ENCODE assay signal across 8 cellular contexts in the genomic region with DNA sequence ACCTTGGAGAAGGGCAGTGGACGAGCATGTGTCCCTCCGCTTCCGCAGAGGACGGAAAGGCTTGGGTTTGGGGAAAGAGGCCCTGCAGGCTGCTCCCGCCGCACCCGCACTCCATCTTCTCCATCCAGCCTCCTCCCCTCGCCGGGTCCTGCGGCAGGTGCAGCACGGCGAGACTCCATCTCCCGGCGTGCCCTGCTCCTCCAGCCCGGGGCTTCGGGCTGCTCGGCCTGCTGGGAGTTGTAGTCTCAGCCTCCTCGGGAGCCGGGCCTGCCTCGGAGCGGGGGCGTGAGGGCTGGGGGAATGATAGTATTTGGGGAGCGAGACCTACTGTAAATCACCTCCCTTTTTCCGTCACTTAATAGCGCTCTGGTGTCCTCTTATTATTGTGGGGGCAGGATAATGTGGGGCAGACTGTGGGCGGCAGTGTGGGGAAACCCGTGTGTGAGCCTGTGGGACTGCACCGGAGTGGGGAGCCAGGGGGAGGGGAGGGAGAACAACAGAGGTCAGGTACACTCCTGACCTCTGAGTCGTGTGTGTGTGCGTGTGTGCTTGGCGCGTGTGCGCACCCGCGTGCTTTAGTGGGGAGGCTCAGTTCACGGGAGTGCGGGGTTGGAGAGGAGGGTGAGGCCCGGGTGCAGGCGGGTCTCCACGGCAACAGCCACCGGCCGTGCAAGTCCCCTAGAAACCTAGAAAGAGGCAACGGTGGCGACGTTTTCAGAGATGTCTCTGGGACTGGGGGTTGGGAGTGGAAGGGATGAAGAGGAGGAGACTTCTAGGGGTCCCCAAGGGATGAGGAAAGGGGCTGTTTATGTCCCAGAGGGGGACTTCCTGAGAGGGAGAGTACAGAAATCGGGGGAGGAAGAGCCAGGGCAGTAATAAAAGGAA. TPM values are rescaled to one million over a fixed set of nuclear protein-coding genes. Genes with fewer than 3 reads are reported as not detected.
DNase-seq lines count a peak whose midpoint lies in the region; ATAC-seq lines count a peak whose summit lies in the region.

No MANE protein-coding gene starts in this region.

- H3K4me3 ChIP-seq in NT2/D1 (ENCODE audit: insufficient read length, low read depth) = peak overlapping the region; percentile 77
- peak overlapping the region; percentile 47 to 88 for H3K4me3 ChIP-seq in muscle layer of colon (ENCODE audit: low read depth in 1 of 2, low read length in 2 of 2)

- no peaks in the 10 kb centered on the region for H3K36me3 ChIP-seq in NT2/D1 (ENCODE audit: insufficient read depth, insufficient read length, low read length)
- no peaks in the 10 kb centered on the region for H3K36me3 ChIP-seq in muscle layer of colon (ENCODE audit: insufficient read depth, low read length)

- H3K4me1 ChIP-seq in NT2/D1 (ENCODE audit: insufficient read depth, insufficient read length) (peaks cover 15% of the 10 kb centered on the region), muscle layer of colon (ENCODE audit: insufficient read depth, low read length) (peaks cover 13% of the 10 kb centered on the region)

- ATAC-seq in GM19452 (IDR thresholded peaks at IDR 0.05; ENCODE audit: unreplicated experiment) (peak; percentile 93), HG03571 (IDR thresholded peaks at IDR 0.05; ENCODE audit: unreplicated experiment) (peak; percentile 86), esophagus mucosa (peak; percentile 80)

- DNase-seq in C1 segment of cervical spinal cord (lab: John Stamatoyannopoulos, UW) (peak in 12 of 14 donors; percentile 77 to 92 (median 86)), NT2/D1 (ENCODE audit: low read depth, low spot score) (peak; percentile 56)
- DNase-seq in activated T-cell treated with anti-CD3 and anti-CD28 coated beads, Interleukin-2, amount 50 U/mL, for 1 hour = peak; percentile 80
- DNase-seq in stimulated activated CD8-positive, alpha-beta memory T cell treated with anti-CD3 and anti-CD28 coated beads, Interleukin-4, amount 100 ng/mL, for 48 hours = peak; percentile 88

- H3K27ac ChIP-seq in muscle layer of colon (ENCODE audit: low read depth, low read length) = no peak overlapping the region

- H3K9ac ChIP-seq in NT2/D1 (ENCODE audit: insufficient read length, low read depth) (peak overlapping the region; percentile 67), muscle layer of colon (ENCODE audit: low read length) (peak overlapping the region; percentile 53)

- H3K9me3 ChIP-seq in NT2/D1 (ENCODE audit: insufficient read depth, low read length) (no peaks in the 10 kb centered on the region), muscle layer of colon (ENCODE audit: low read length) (no peaks in the 10 kb centered on the region)

- H3K27me3 ChIP-seq in NT2/D1 (ENCODE audit: insufficient read depth, insufficient read length) (peaks cover 64% of the 10 kb centered on the region), muscle layer of colon (ENCODE audit: control insufficient read depth in 1 of 2, insufficient read depth in 2 of 2, low read length in 2 of 2) (peaks cover 13 to 35% of the 10 kb centered on the region in 2 donors)

RNA-seq across cellular contexts. Expression of a gene that starts 4.1 kb away (rescaled TPM):
- not detected for total RNA-seq in esophagus mucosa

RNA-seq across cellular contexts. Expression of a gene that starts 18.1 kb away (rescaled TPM):
- 40.2 TPM for total RNA-seq in esophagus mucosa

RNA-seq across cellular contexts. Expression of a gene that starts 50.7 kb away (rescaled TPM):
- not detected for total RNA-seq in esophagus mucosa
